In genomic region chr20:61817061-61817460, GRCh38 we compare ENCODE assay signal across 19 cellular contexts.
DNase-seq lines count a peak whose midpoint lies in the region; ATAC-seq and TF ChIP-seq lines count a peak whose summit lies in the region.
"Had no signal": no experiment of that assay in that cellular context is flagged by ENCODE, and none has a peak within 500 bp of the region (broad histone marks: within the 10 kb centered on the region; RNA-seq: fewer than 3 reads in every experiment).

No MANE protein-coding gene starts in this region.

- no peak overlapping the region for H2BK5ac ChIP-seq in mesenchymal stem cell (ENCODE audit: low read depth, low read length, poor library complexity, severe bottlenecking)

- H2AFZ ChIP-seq in mesenchymal stem cell (ENCODE audit: low read depth, low read length): no peak overlapping the region

- no peak overlapping the region for H3K4me3 ChIP-seq in heart right ventricle
- no peak overlapping the region for H3K4me3 ChIP-seq in BLaER1 treated with 17β-estradiol and CSF1 and Interleukin-3, amounts not matched to agents 10 nM and 100 nM
- H3K4me3 ChIP-seq in mesenchymal stem cell (ENCODE audit: insufficient read depth in 1 of 2, low read depth in 1 of 2, low read length in 2 of 2): no peak overlapping the region
- H3K4me3 ChIP-seq: GM12878, HAP-1 had no signal

- 73 to 86% methylated on average over 11 of the region's 11 CpGs for WGBS in heart right ventricle, 2 donors
- 82% methylated on average over 11 of the region's 11 CpGs for WGBS in mesenchymal stem cell

- H3K36me3 Mint-ChIP-seq in nephron progenitor cell (ENCODE audit: low read depth) (no peaks in the 10 kb centered on the region), osteocyte (ENCODE audit: unreplicated experiment) (no peaks in the 10 kb centered on the region)
- H3K36me3 Mint-ChIP-seq: CD4-positive, CD25-positive, alpha-beta regulatory T cell; CD8-positive, alpha-beta memory T cell had no signal

- H3K4me1 Mint-ChIP-seq in nephron progenitor cell: peaks cover 5% of the 10 kb centered on the region
- H3K4me1 Mint-ChIP-seq in osteocyte (ENCODE audit: unreplicated experiment): no peaks in the 10 kb centered on the region
- H3K4me1 Mint-ChIP-seq: CD4-positive, CD25-positive, alpha-beta regulatory T cell; CD8-positive, alpha-beta memory T cell had no signal

- H2AK5ac ChIP-seq in mesenchymal stem cell (ENCODE audit: low read length, severe bottlenecking): no peak overlapping the region

- ATAC-seq in Right ventricle myocardium superior (ENCODE audit: poor library complexity) (no peak), heart right ventricle (no peak)
- ATAC-seq: GM12878, HepG2 had no signal

- H3K27me3 Mint-ChIP-seq in nephron progenitor cell (ENCODE audit: low read depth, poor library complexity): peaks cover 18% of the 10 kb centered on the region
- no peaks in the 10 kb centered on the region for H3K27me3 Mint-ChIP-seq in osteocyte (ENCODE audit: unreplicated experiment)

- H3K27ac ChIP-seq in heart right ventricle (no peak overlapping the region), mesenchymal stem cell (ENCODE audit: low read length, poor library complexity, severe bottlenecking) (no peak overlapping the region)
- peak overlapping the region in 4 of 11 experiments; percentile 18 to 47 (median 36); a peak in 7 of 22 replicates for H3K27ac ChIP-seq in BLaER1 treated with 17β-estradiol and CSF1 and Interleukin-3, amounts not matched to agents 10 nM and 100 nM

- H3K4me1 ChIP-seq in heart right ventricle: no peaks in the 10 kb centered on the region
- H3K4me1 ChIP-seq in BLaER1 treated with 17β-estradiol and CSF1 and Interleukin-3, amounts not matched to agents 10 nM and 100 nM: peaks cover 0 to 75% (median 64%) of the 10 kb centered on the region in 10 experiments; a peak in 17 of 20 replicates
- H3K4me1 ChIP-seq in mesenchymal stem cell (ENCODE audit: control insufficient read depth, insufficient read depth, low read depth, low read length): peaks cover 4% of the 10 kb centered on the region
- H3K4me1 ChIP-seq: HAP-1 had no signal

- no peak overlapping the region for H4K91ac ChIP-seq in mesenchymal stem cell (ENCODE audit: low read length)

- H3K23ac ChIP-seq in mesenchymal stem cell (ENCODE audit: low read length in 2 of 2): no peak overlapping the region

- H3K36me3 ChIP-seq in heart right ventricle: no peaks in the 10 kb centered on the region
- H3K36me3 ChIP-seq in BLaER1 treated with 17β-estradiol and CSF1 and Interleukin-3, amounts not matched to agents 10 nM and 100 nM: no peaks in the 10 kb centered on the region
- no peaks in the 10 kb centered on the region for H3K36me3 ChIP-seq in mesenchymal stem cell (ENCODE audit: control insufficient read depth in 1 of 2, insufficient read depth in 2 of 2, low read depth in 1 of 2, low read length in 2 of 2)
- H3K36me3 ChIP-seq: HAP-1 had no signal

- H4K8ac ChIP-seq in mesenchymal stem cell (ENCODE audit: low read length): no peak overlapping the region

- no peak overlapping the region for H2BK120ac ChIP-seq in mesenchymal stem cell (ENCODE audit: low read depth, low read length)

- intact Hi-C loops in Right ventricle myocardium superior (cut with DNase I): no loop called here
- intact Hi-C loops in heart right ventricle (cut with DNase I): no loop called here

- H3K9me3 Mint-ChIP-seq in nephron progenitor cell (no peaks in the 10 kb centered on the region), osteocyte (ENCODE audit: unreplicated experiment) (no peaks in the 10 kb centered on the region)
- H3K9me3 Mint-ChIP-seq: CD8-positive, alpha-beta memory T cell had no signal

- no peak overlapping the region for H3K4ac ChIP-seq in mesenchymal stem cell (ENCODE audit: low read depth in 1 of 2, low read length in 2 of 2)

- DNase-seq in Right ventricle myocardium superior (peak; percentile 8), heart right ventricle (no peak), nephron progenitor cell (no peak), mesenchymal stem cell (no peak), RPMI8226 (no peak), osteocyte (ENCODE audit: extremely low spot score, unreplicated experiment) (no peak)
- DNase-seq: 8988T; C1 segment of cervical spinal cord; CD4-positive, CD25-positive, alpha-beta regulatory T cell; CD8-positive, alpha-beta memory T cell; COR-L47; DMS 273 treated with DMSO at 0.1 percent for 48 hours; DMS53; DND-41; EL had no signal

- no peak overlapping the region for H2BK12ac ChIP-seq in mesenchymal stem cell (ENCODE audit: low read length in 2 of 2)

- no peak overlapping the region for H3K4me3 Mint-ChIP-seq in nephron progenitor cell
- no peak overlapping the region for H3K4me3 Mint-ChIP-seq in osteocyte (ENCODE audit: unreplicated experiment)
- H3K4me3 Mint-ChIP-seq: CD4-positive, CD25-positive, alpha-beta regulatory T cell; CD8-positive, alpha-beta memory T cell had no signal

- H3K27ac Mint-ChIP-seq in nephron progenitor cell (peak overlapping the region; percentile 48), osteocyte (ENCODE audit: unreplicated experiment) (no peak overlapping the region)
- H3K27ac Mint-ChIP-seq: CD4-positive, CD25-positive, alpha-beta regulatory T cell; CD8-positive, alpha-beta memory T cell had no signal

- H3K18ac ChIP-seq in mesenchymal stem cell (ENCODE audit: low read depth in 1 of 2, low read length in 2 of 2): no peak overlapping the region

- H3K9me3 ChIP-seq in heart right ventricle: no peaks in the 10 kb centered on the region
- H3K9me3 ChIP-seq in BLaER1 treated with 17β-estradiol and CSF1 and Interleukin-3, amounts not matched to agents 10 nM and 100 nM (replicated peaks in 1 of 11): no peaks in the 10 kb centered on the region
- H3K9me3 ChIP-seq in mesenchymal stem cell (ENCODE audit: control insufficient read depth, low read length): no peaks in the 10 kb centered on the region
- H3K9me3 ChIP-seq: HAP-1 had no signal

- peak overlapping the region in 1 of 11 experiments; percentile 23; a peak in 1 of 22 replicates for H3K9ac ChIP-seq in BLaER1 treated with 17β-estradiol and CSF1 and Interleukin-3, amounts not matched to agents 10 nM and 100 nM
- H3K9ac ChIP-seq in mesenchymal stem cell (ENCODE audit: low read length): no peak overlapping the region

- H3K4me2 ChIP-seq in BLaER1 treated with 17β-estradiol and CSF1 and Interleukin-3, amounts not matched to agents 10 nM and 100 nM: peak overlapping the region in 9 of 11 experiments; percentile 33 to 92 (median 79); a peak in 18 of 22 replicates
- H3K4me2 ChIP-seq in mesenchymal stem cell (ENCODE audit: low read length, poor library complexity, severe bottlenecking): no peak overlapping the region

- H3K27me3 ChIP-seq in heart right ventricle (peaks cover 0 to 41% (median 7%) of the 10 kb centered on the region in 7 donors), mesenchymal stem cell (ENCODE audit: control insufficient read depth in 1 of 2, insufficient read depth in 1 of 2, low read length in 2 of 2) (peaks cover 7% of the 10 kb centered on the region in 2 experiments)
- H3K27me3 ChIP-seq in BLaER1 treated with 17β-estradiol and CSF1 and Interleukin-3, amounts not matched to agents 10 nM and 100 nM: peaks cover 0 to 9% (median 0%) of the 10 kb centered on the region in 11 experiments; a peak in 4 of 22 replicates

- no peak overlapping the region for H2BK15ac ChIP-seq in mesenchymal stem cell (ENCODE audit: low read depth, poor library complexity, severe bottlenecking)

- peaks cover 0 to 32% (median 0%) of the 10 kb centered on the region in 11 experiments; a peak in 2 of 22 replicates for H4K20me1 ChIP-seq in BLaER1 treated with 17β-estradiol and CSF1 and Interleukin-3, amounts not matched to agents 10 nM and 100 nM

- H3K79me1 ChIP-seq in mesenchymal stem cell (replicated peaks; ENCODE audit: low read length, poor library complexity, severe bottlenecking): no peaks in the 10 kb centered on the region

- TF ChIP-seq CTCF in heart right ventricle (IDR thresholded peaks at IDR 0.05): no peak
- TF ChIP-seq CTCF in nephron progenitor cell (IDR thresholded peaks at IDR 0.05): no peak
- no peak for TF ChIP-seq CTCF in osteocyte (IDR thresholded peaks at IDR 0.05)

- no peak overlapping the region for H3K14ac ChIP-seq in mesenchymal stem cell (ENCODE audit: low read length in 2 of 2)
